In genomic region chr21:46317710-46318463, GRCh38 we compare ENCODE assay signal across 17 cellular contexts. TPM values are rescaled to one million over a fixed set of nuclear protein-coding genes. Genes with fewer than 3 reads are reported as not detected.
A peak's percentile ranks its signal among the peaks of the same experiment; 100 is the strongest.
DNase-seq lines count a peak whose midpoint lies in the region; ATAC-seq, FAIRE-seq and TF ChIP-seq lines count a peak whose summit lies in the region.
"Had no signal": no experiment of that assay in that cellular context is flagged by ENCODE, and none has a peak within 500 bp of the region (broad histone marks: within the 10 kb centered on the region; RNA-seq: fewer than 3 reads in every experiment).

No MANE protein-coding gene starts in this region.

- FAIRE-seq in H1 (lab: Jason Lieb, UNC), result no peak
- FAIRE-seq: GM12891 had no signal

- no peaks in the 10 kb centered on the region for H3K27me3 Mint-ChIP-seq in activated CD4-positive, alpha-beta memory T cell treated with anti-CD3 and anti-CD28 coated beads for 36 hours
- H3K27me3 Mint-ChIP-seq: CD8-positive, alpha-beta memory T cell had no signal

- peaks cover 11% of the 10 kb centered on the region for H3K79me1 ChIP-seq in H1 (ENCODE audit: low read depth, low read length)
- peaks cover 19% of the 10 kb centered on the region for H3K79me1 ChIP-seq in neuronal stem cell (ENCODE audit: low read depth, low read length)

- ATAC-seq in GM18873 (IDR thresholded peaks at IDR 0.05; ENCODE audit: low FRiP score, unreplicated experiment) (no peak), GM19328 (IDR thresholded peaks at IDR 0.05; ENCODE audit: unreplicated experiment) (no peak)

- H2BK15ac ChIP-seq in H1 (ENCODE audit: low read length), result no peak overlapping the region
- no peak overlapping the region for H2BK15ac ChIP-seq in neuronal stem cell (ENCODE audit: low read length)

- H3K18ac ChIP-seq in H1 (ENCODE audit: extremely low read depth, low read length), result no peak overlapping the region
- peak overlapping the region; percentile 66 for H3K18ac ChIP-seq in neuronal stem cell (ENCODE audit: low read length)

- H3K23ac ChIP-seq in H1 (ENCODE audit: insufficient read length) (no peak overlapping the region), neuronal stem cell (ENCODE audit: low read depth, low read length, poor library complexity) (peak overlapping the region; percentile 82)

- no peak overlapping the region for H2BK12ac ChIP-seq in H1 (ENCODE audit: low read depth, low read length)
- H2BK12ac ChIP-seq in neuronal stem cell (ENCODE audit: low read length), result no peak overlapping the region

- POLR2A ChIA-PET in HEK293 (lab: Yijun Ruan, JAX) (interaction anchor here (2.1 kb wide), 1 partner anchor 17 kb away, joined by 5 read pairs; no protein-coding TSS in a partner anchor), H1 (lab: Charles Lee; ENCODE audit: partially characterized antibody) (interaction anchor here (1.4 to 4.5 kb wide), 4 partner anchors 11 to 32 kb away, joined by 5 to 22 read pairs (median 10); partner anchors contain the start of genes MCM3AP and YBEY)
- POLR2A ChIA-PET in activated CD4-positive, alpha-beta memory T cell treated with anti-CD3 and anti-CD28 coated beads for 36 hours (lab: Charles Lee), result no interaction called here

- H2BK120ac ChIP-seq in H1 (replicated peaks; ENCODE audit: low read depth, low read length) (no peak overlapping the region), neuronal stem cell (ENCODE audit: low read depth, low read length) (no peak overlapping the region)

- peaks cover 8% of the 10 kb centered on the region for H3K23me2 ChIP-seq in H1 (ENCODE audit: low read depth, low read length)

- H3K4me1 ChIP-seq in HEK293 (ENCODE audit: control insufficient read depth, insufficient read depth, low read length) (peaks cover 10% of the 10 kb centered on the region), H1 (replicated peaks in 1 of 4; ENCODE audit: control insufficient read depth in 3 of 4, insufficient read depth in 4 of 4, low read length in 3 of 4) (peaks cover 0 to 20% (median 14%) of the 10 kb centered on the region in 4 experiments; a peak in 6 of 7 replicates), neuronal stem cell (ENCODE audit: control insufficient read depth in 2 of 2, insufficient read depth in 1 of 2, low read depth in 1 of 2, low read length in 2 of 2) (peaks cover 16 to 24% of the 10 kb centered on the region in 2 donors)

- H2AFZ ChIP-seq in H1 (ENCODE audit: low read length) (no peak overlapping the region), neuronal stem cell (ENCODE audit: low read length) (no peak overlapping the region)

- H3K36me3 Mint-ChIP-seq in activated CD4-positive, alpha-beta memory T cell treated with anti-CD3 and anti-CD28 coated beads for 36 hours, result peaks cover 29% of the 10 kb centered on the region
- H3K36me3 Mint-ChIP-seq: CD8-positive, alpha-beta memory T cell had no signal

- TF ChIP-seq EP300 in H1 (IDR thresholded peaks at IDR 0.05; ENCODE audit: borderline replicate concordance in 1 of 2, low read depth in 2 of 2, low read length in 2 of 2), result no peak

- TF ChIP-seq CTCF in HEK293 (tag by site-specific recombination; IDR thresholded peaks at IDR 0.05) (no peak), H1 (IDR thresholded peaks at IDR 0.05; ENCODE audit: control extremely low read depth in 1 of 3, insufficient read depth in 1 of 3, low read depth in 1 of 3, low read length in 3 of 3) (no peak)

- no peak overlapping the region for H3K4ac ChIP-seq in H1 (replicated peaks; ENCODE audit: insufficient read length, low read depth, low read length)
- H3K4ac ChIP-seq in neuronal stem cell (ENCODE audit: low read length), result no peak overlapping the region

- 73% methylated on average over 20 of the region's 20 CpGs; no CpG with 5 or more reads in 1 of the 2 experiments for WGBS in H1 (ENCODE audit: extremely low coverage in 1 of 2, insufficient coverage in 1 of 2, insufficient read length in 1 of 2, insufficient replicate concordance in 2 of 2, low coverage in 1 of 2, low lambda C conversion rate in 2 of 2, missing lambda C conversion rate in 1 of 2), 2 experiments
- no CpG with 5 or more reads among the region's 20 CpGs for WGBS in neuronal stem cell (ENCODE audit: extremely low coverage in 2 of 2, insufficient read length in 2 of 2, insufficient replicate concordance in 1 of 2), 2 donors

- H4K8ac ChIP-seq in H1 (ENCODE audit: extremely low read depth, insufficient read depth, low read length) (no peak overlapping the region), neuronal stem cell (ENCODE audit: low read depth, low read length) (no peak overlapping the region)

- CTCF ChIA-PET in HEK293 (lab: Yijun Ruan, JAX), result no interaction called here
- CTCF ChIA-PET in H1 (lab: Charles Lee; ENCODE audit: partially characterized antibody), result interaction anchor here (1.1 to 1.4 kb wide), 2 partner anchors 8 to 65 kb away, joined by 4 to 6 read pairs; a partner anchor contains a TSS
- CTCF ChIA-PET in activated CD4-positive, alpha-beta memory T cell treated with anti-CD3 and anti-CD28 coated beads for 36 hours (lab: Charles Lee), result no interaction called here

- no peak overlapping the region for H4K5ac ChIP-seq in H1 (ENCODE audit: insufficient read length, low read depth, low read length)

- H3K27ac ChIP-seq in HEK293 (ENCODE audit: extremely low read depth, low read depth, low read length), result no peak overlapping the region
- H3K27ac ChIP-seq in H1 (ENCODE audit: low read depth, low read length), result no peak overlapping the region
- H3K27ac ChIP-seq in neuronal stem cell (replicated peaks; ENCODE audit: low read length), result no peak overlapping the region
- H3K27ac ChIP-seq: cardiac muscle cell, esophagus muscularis mucosa had no signal

- H3K9ac ChIP-seq in H1 (replicated peaks in 1 of 4; ENCODE audit: extremely low read depth in 1 of 4, low read depth in 3 of 4, low read length in 3 of 4) (no peak overlapping the region), neuronal stem cell (ENCODE audit: low read depth, low read length, poor library complexity) (peak overlapping the region; percentile 88)

- H3K4me1 Mint-ChIP-seq in activated CD4-positive, alpha-beta memory T cell treated with anti-CD3 and anti-CD28 coated beads for 36 hours (ENCODE audit: low read depth), result peaks cover 18% of the 10 kb centered on the region

- no peak for TF ChIP-seq RAD21 in H1 (IDR thresholded peaks at IDR 0.05 in 1 of 2, conservative IDR thresholded peaks at IDR 0.05 in 1 of 2; ENCODE audit: low read depth in 2 of 2, low read length in 2 of 2)

- peaks cover 11 to 28% of the 10 kb centered on the region in 2 experiments for H3K79me2 ChIP-seq in H1 (ENCODE audit: control insufficient read depth in 1 of 2, insufficient read depth in 2 of 2, low read length in 2 of 2)

- H3K4me2 ChIP-seq in H1 (ENCODE audit: insufficient read depth in 1 of 2, low read depth in 2 of 2, low read length in 2 of 2) (peak overlapping the region; percentile 11 to 29; a peak in 1 of 4 replicates), neuronal stem cell (ENCODE audit: insufficient read depth, low read length, poor library complexity, severe bottlenecking) (no peak overlapping the region)

- H2AK5ac ChIP-seq in H1 (ENCODE audit: low read depth, low read length), result no peak overlapping the region
- H2AK5ac ChIP-seq in neuronal stem cell (ENCODE audit: low read depth, low read length), result peak overlapping the region; percentile 65

- H3K14ac ChIP-seq in H1 (ENCODE audit: insufficient read length), result no peak overlapping the region
- H3K14ac ChIP-seq in neuronal stem cell (ENCODE audit: low read length), result peak overlapping the region; percentile 65

- H2BK20ac ChIP-seq in H1 (ENCODE audit: low read length), result no peak overlapping the region; the same call in 1 of the 2 replicates

- H3K9me3 Mint-ChIP-seq in activated CD4-positive, alpha-beta memory T cell treated with anti-CD3 and anti-CD28 coated beads for 36 hours, result no peaks in the 10 kb centered on the region
- H3K9me3 Mint-ChIP-seq: CD8-positive, alpha-beta memory T cell had no signal

- no peak overlapping the region for H4K91ac ChIP-seq in H1 (replicated peaks; ENCODE audit: insufficient read length, low read length)
- no peak overlapping the region for H4K91ac ChIP-seq in neuronal stem cell (ENCODE audit: low read depth, low read length, poor library complexity)

- no peak overlapping the region for H3K4me3 ChIP-seq in HEK293 (ENCODE audit: low read depth, low read length)
- H3K4me3 ChIP-seq in H1 (ENCODE audit: extremely low read depth in 1 of 4, insufficient read depth in 2 of 4, low read depth in 3 of 4, low read length in 4 of 4), result no peak overlapping the region
- no peak overlapping the region for H3K4me3 ChIP-seq in neuronal stem cell (ENCODE audit: low read length in 2 of 2)
- H3K4me3 ChIP-seq: cardiac muscle cell, esophagus muscularis mucosa had no signal

- H3K27ac Mint-ChIP-seq in activated CD4-positive, alpha-beta memory T cell treated with anti-CD3 and anti-CD28 coated beads for 36 hours, result no peak overlapping the region
- H3K27ac Mint-ChIP-seq: CD8-positive, alpha-beta memory T cell had no signal

- peaks cover 33 to 67% of the 10 kb centered on the region in 2 experiments; a peak in 2 of 3 replicates for H3K36me3 ChIP-seq in HEK293 (ENCODE audit: control insufficient read depth in 2 of 2, insufficient read depth in 1 of 2, low read length in 2 of 2)
- H3K36me3 ChIP-seq in H1 (ENCODE audit: control insufficient read depth in 2 of 4, insufficient read depth in 4 of 4, low read length in 3 of 4), result peaks cover 0 to 10% (median 7%) of the 10 kb centered on the region in 4 experiments; a peak in 5 of 8 replicates
- H3K36me3 ChIP-seq in neuronal stem cell (replicated peaks in 1 of 2; ENCODE audit: control insufficient read depth in 2 of 2, insufficient read depth in 2 of 2, low read length in 2 of 2), result peaks cover 44 to 98% of the 10 kb centered on the region in 2 donors
- H3K36me3 ChIP-seq: cardiac muscle cell, esophagus muscularis mucosa had no signal

- H3K4me3 Mint-ChIP-seq in activated CD4-positive, alpha-beta memory T cell treated with anti-CD3 and anti-CD28 coated beads for 36 hours, result no peak overlapping the region

- H3K9me3 ChIP-seq in HEK293 (ENCODE audit: control insufficient read depth, insufficient read depth, low read depth, low read length), result no peaks in the 10 kb centered on the region
- no peaks in the 10 kb centered on the region for H3K9me3 ChIP-seq in H1 (ENCODE audit: insufficient read depth in 2 of 2, low read depth in 1 of 2, low read length in 1 of 2)
- H3K9me3 ChIP-seq in neuronal stem cell (replicated peaks in 1 of 2; ENCODE audit: control insufficient read depth in 2 of 2, insufficient read depth in 1 of 2, low read depth in 1 of 2, low read length in 2 of 2), result no peaks in the 10 kb centered on the region
- H3K9me3 ChIP-seq: esophagus muscularis mucosa had no signal

- H3K27me3 ChIP-seq in H1 (replicated peaks in 1 of 4; ENCODE audit: control insufficient read depth in 3 of 4, extremely low read depth in 1 of 4, insufficient read depth in 3 of 4, low read length in 3 of 4) (no peaks in the 10 kb centered on the region), neuronal stem cell (ENCODE audit: control insufficient read depth in 3 of 3, insufficient read depth in 3 of 3, low read depth in 1 of 3, low read length in 3 of 3) (no peaks in the 10 kb centered on the region)
- H3K27me3 ChIP-seq: cardiac muscle cell, esophagus muscularis mucosa had no signal

- TF ChIP-seq POLR2A in H1 (IDR thresholded peaks at IDR 0.05; ENCODE audit: control extremely low read depth in 1 of 2, low read depth in 2 of 2, low read length in 2 of 2), result no peak; a peak in 1 of 3 replicates

- H2BK5ac ChIP-seq in H1 (ENCODE audit: low read depth, low read length) (0 out of 2 replicates have a peak overlapping the region, but pooled peaks have one; percentile 12), neuronal stem cell (ENCODE audit: low read length) (peak overlapping the region; percentile 72)

- H3K56ac ChIP-seq in H1 (replicated peaks; ENCODE audit: insufficient read length, low read depth, low read length), result no peak overlapping the region

- H4K20me1 ChIP-seq in H1 (replicated peaks in 1 of 2; ENCODE audit: control insufficient read depth in 1 of 2, insufficient read depth in 2 of 2, low read length in 2 of 2), result peaks cover 7 to 34% of the 10 kb centered on the region in 2 experiments

- intact Hi-C loops in activated CD4-positive, alpha-beta memory T cell treated with anti-CD3 and anti-CD28 coated beads for 36 hours (cut with micrococcal nuclease), result no loop called here

- peak; percentile 81 for DNase-seq in NCI-H2107 (lab: John Stamatoyannopoulos, UW)
- peak in 1 of 2 experiments; percentile 54 for DNase-seq in H1 (ENCODE audit: low read depth in 1 of 2, low spot score in 2 of 2)
- DNase-seq in neuronal stem cell (ENCODE audit: low spot score), result no peak
- DNase-seq in stimulated activated naive CD4-positive, alpha-beta T cell treated with Interleukin-2 at 50 U/mL for 16 hours (lab: John Stamatoyannopoulos, UW), result no peak
- no peak for DNase-seq in activated CD4-positive, alpha-beta memory T cell treated with anti-CD3 and anti-CD28 coated beads for 36 hours
- DNase-seq: activated CD4-positive, alpha-beta T cell treated with anti-CD3 and anti-CD28 coated beads for 1 hour; activated effector memory CD4-positive, alpha-beta T cell treated with anti-CD3 and anti-CD28 coated beads, Interleukin-2, amount 50 U/mL, for 16 hours; CD8-positive, alpha-beta memory T cell; NCI-H1048; SIG-M5; stimulated activated CD4-positive, alpha-beta T cell treated with anti-CD3 and anti-CD28 coated beads, Interleukin-15, amount 100 ng/mL, for 24 hours had no signal

RNA-seq across cellular contexts. Expression of gene C21orf58, which starts 5.8 kb away (rescaled TPM):
- 22.4 and 26.1 TPM in 2 replicates for total RNA-seq in H1 (2021; fragmentation: NEBNext Ultra II Directional; extraction: Animal tissue kit (Norgen Biotek cat#: 25700))
- polyA plus RNA-seq in H1 (2011; rRNA removed), result 13.8 and 27.8 TPM in 2 replicates
- polyA plus RNA-seq in H1 (2011; cell fraction: cytosol; rRNA removed), result 26.1 TPM
- 101 TPM for polyA plus RNA-seq in H1 (2011; cell fraction: nucleus; rRNA removed)
- 14.7 to 21.7 TPM (median 19.3 TPM) in 4 replicates for polyA plus RNA-seq in H1 (2012, experiment 1 of 2)
- polyA plus RNA-seq in H1 (2012, experiment 2 of 2), result 9.2 TPM
- 20.8 TPM for polyA plus RNA-seq in H1 (2013, experiment 1 of 2)
- 17.7 TPM for polyA plus RNA-seq in H1 (2013, experiment 2 of 2)
- 12.4 and 19.3 TPM in 2 replicates for polyA minus RNA-seq in H1 (2011; rRNA and poly(A)+ RNA removed)
- polyA minus RNA-seq in H1 (2011; cell fraction: cytosol; rRNA and poly(A)+ RNA removed), result 13.4 TPM
- 45.4 TPM for polyA minus RNA-seq in H1 (2011; cell fraction: nucleus; rRNA and poly(A)+ RNA removed)
- polyA plus RNA-seq in neuronal stem cell (2013, experiment 1 of 2), result 29.5 TPM
- polyA plus RNA-seq in neuronal stem cell (2013, experiment 2 of 2), result 29.2 TPM
- total RNA-seq in activated CD4-positive, alpha-beta memory T cell treated with anti-CD3 and anti-CD28 coated beads for 36 hours, result 10 to 100 TPM; 25.8 to 28.1 TPM

RNA-seq across cellular contexts. Expression of gene PCNT, which starts 6.1 kb away (rescaled TPM):
- 39.5 and 45.1 TPM in 2 replicates for total RNA-seq in H1 (2021; fragmentation: NEBNext Ultra II Directional; extraction: Animal tissue kit (Norgen Biotek cat#: 25700))
- 9.9 and 12.0 TPM in 2 replicates for polyA plus RNA-seq in H1 (2011; rRNA removed)
- 14.8 TPM for polyA plus RNA-seq in H1 (2011; cell fraction: cytosol; rRNA removed)
- polyA plus RNA-seq in H1 (2011; cell fraction: nucleus; rRNA removed), result 59.4 TPM
- polyA plus RNA-seq in H1 (2012, experiment 1 of 2), result 22.2 to 29.2 TPM (median 25.6 TPM) in 4 replicates
- 4.6 TPM for polyA plus RNA-seq in H1 (2012, experiment 2 of 2)
- 16.7 TPM for polyA plus RNA-seq in H1 (2013, experiment 1 of 2)
- 13.8 TPM for polyA plus RNA-seq in H1 (2013, experiment 2 of 2)
- polyA minus RNA-seq in H1 (2011; rRNA and poly(A)+ RNA removed), result 79.7 and 87.0 TPM in 2 replicates
- polyA minus RNA-seq in H1 (2011; cell fraction: cytosol; rRNA and poly(A)+ RNA removed), result 19.8 TPM
- polyA minus RNA-seq in H1 (2011; cell fraction: nucleus; rRNA and poly(A)+ RNA removed), result 25.9 TPM
- polyA plus RNA-seq in neuronal stem cell (2013, experiment 1 of 2), result 11.1 TPM
- 10.6 TPM for polyA plus RNA-seq in neuronal stem cell (2013, experiment 2 of 2)
- total RNA-seq in activated CD4-positive, alpha-beta memory T cell treated with anti-CD3 and anti-CD28 coated beads for 36 hours, result 10 to 100 TPM; 48.5 to 50.6 TPM

RNA-seq across cellular contexts. Expression of gene YBEY, which starts 31.7 kb away (rescaled TPM):
- 26.6 and 26.9 TPM in 2 replicates for total RNA-seq in H1 (2021; fragmentation: NEBNext Ultra II Directional; extraction: Animal tissue kit (Norgen Biotek cat#: 25700))
- polyA plus RNA-seq in H1 (2011; rRNA removed), result 23.7 and 31.9 TPM in 2 replicates
- polyA plus RNA-seq in H1 (2011; cell fraction: cytosol; rRNA removed), result 32.7 TPM
- 12.1 TPM for polyA plus RNA-seq in H1 (2011; cell fraction: nucleus; rRNA removed)
- polyA plus RNA-seq in H1 (2012, experiment 1 of 2), result 28.6 to 46.1 TPM (median 29.9 TPM) in 4 replicates
- polyA plus RNA-seq in H1 (2012, experiment 2 of 2), result 36.9 TPM
- 23.5 TPM for polyA plus RNA-seq in H1 (2013, experiment 1 of 2)
- polyA plus RNA-seq in H1 (2013, experiment 2 of 2), result 21.8 TPM
- polyA minus RNA-seq in H1 (2011; rRNA and poly(A)+ RNA removed), result 19.1 and 20.3 TPM in 2 replicates
- polyA minus RNA-seq in H1 (2011; cell fraction: cytosol; rRNA and poly(A)+ RNA removed), result 16.4 TPM
- polyA minus RNA-seq in H1 (2011; cell fraction: nucleus; rRNA and poly(A)+ RNA removed), result 12.5 TPM
- 36.3 TPM for polyA plus RNA-seq in neuronal stem cell (2013, experiment 1 of 2)
- 33.5 TPM for polyA plus RNA-seq in neuronal stem cell (2013, experiment 2 of 2)
- 10 to 100 TPM; 14.4 to 14.8 TPM for total RNA-seq in activated CD4-positive, alpha-beta memory T cell treated with anti-CD3 and anti-CD28 coated beads for 36 hours

RNA-seq across cellular contexts. Expression of gene MCM3AP, which starts 32.5 kb away (rescaled TPM):
- total RNA-seq in H1 (2021; fragmentation: NEBNext Ultra II Directional; extraction: Animal tissue kit (Norgen Biotek cat#: 25700)), result 119 and 124 TPM in 2 replicates
- polyA plus RNA-seq in H1 (2011; rRNA removed), result 37.2 and 65.4 TPM in 2 replicates
- 47.1 TPM for polyA plus RNA-seq in H1 (2011; cell fraction: cytosol; rRNA removed)
- 88.7 TPM for polyA plus RNA-seq in H1 (2011; cell fraction: nucleus; rRNA removed)
- polyA plus RNA-seq in H1 (2012, experiment 1 of 2), result 67.6 to 78.6 TPM (median 75.2 TPM) in 4 replicates
- 27.6 TPM for polyA plus RNA-seq in H1 (2012, experiment 2 of 2)
- 51.2 TPM for polyA plus RNA-seq in H1 (2013, experiment 1 of 2)
- polyA plus RNA-seq in H1 (2013, experiment 2 of 2), result 47.8 TPM
- 87.3 and 109 TPM in 2 replicates for polyA minus RNA-seq in H1 (2011; rRNA and poly(A)+ RNA removed)
- 80.6 TPM for polyA minus RNA-seq in H1 (2011; cell fraction: cytosol; rRNA and poly(A)+ RNA removed)
- 130 TPM for polyA minus RNA-seq in H1 (2011; cell fraction: nucleus; rRNA and poly(A)+ RNA removed)
- polyA plus RNA-seq in neuronal stem cell (2013, experiment 1 of 2), result 40.7 TPM
- 38.0 TPM for polyA plus RNA-seq in neuronal stem cell (2013, experiment 2 of 2)
- 100 to 1,000 TPM; 117 to 126 TPM for total RNA-seq in activated CD4-positive, alpha-beta memory T cell treated with anti-CD3 and anti-CD28 coated beads for 36 hours
